In the genomic region with DNA sequence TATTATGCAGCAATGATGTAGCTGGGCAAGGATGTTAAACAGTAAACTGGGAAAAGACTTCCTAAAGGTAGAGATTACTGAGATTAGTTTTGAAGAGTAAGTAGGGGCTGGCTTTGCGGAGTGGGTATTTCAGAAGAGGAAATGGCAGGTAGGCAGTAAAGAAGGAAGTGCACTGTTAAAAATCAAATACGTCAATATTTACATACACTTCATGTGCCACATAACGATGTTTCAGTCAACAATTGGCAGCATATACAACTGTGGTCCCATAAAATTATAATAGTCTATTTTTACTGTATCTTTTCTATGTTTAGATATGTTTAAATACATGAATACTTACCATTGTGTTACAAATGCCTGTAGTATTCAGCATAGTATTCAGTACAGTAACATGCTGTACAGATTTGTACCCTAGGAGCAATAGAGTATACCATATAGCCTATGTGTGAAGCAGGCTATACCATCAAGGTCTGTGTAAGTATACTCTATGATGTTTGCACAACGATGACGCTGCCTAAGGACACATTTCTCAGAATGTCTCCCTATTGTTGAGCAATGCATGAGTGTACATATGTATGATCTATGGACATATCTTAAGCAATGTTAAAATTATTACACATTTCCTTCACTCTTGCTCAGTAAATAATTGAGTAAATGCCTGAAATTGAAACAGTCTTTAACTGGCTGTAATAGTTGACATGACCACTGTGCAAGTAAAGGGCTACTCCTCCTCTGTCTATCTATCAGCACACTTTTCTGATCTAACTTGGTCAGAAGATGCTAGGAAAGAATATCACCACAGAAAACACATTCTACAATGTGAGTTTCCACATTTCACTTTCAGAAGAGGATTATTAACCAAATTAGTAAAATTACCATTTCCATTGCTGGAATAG, we compare ENCODE assay signal across 16 cellular contexts.
DNase-seq lines count a peak whose midpoint lies in the region; ATAC-seq lines count a peak whose summit lies in the region.
"Had no signal": no experiment of that assay in that cellular context is flagged by ENCODE, and none has a peak within 500 bp of the region (broad histone marks: within the 10 kb centered on the region; RNA-seq: fewer than 3 reads in every experiment).

No MANE protein-coding gene starts in this region.

- H3K4me3 ChIP-seq in mesenchymal stem cell (ENCODE audit: insufficient read depth in 1 of 2, low read depth in 1 of 2, low read length in 2 of 2) = no peak overlapping the region
- H3K4me3 ChIP-seq: GM23248, vagina had no signal

- no peak overlapping the region for H3K18ac ChIP-seq in mesenchymal stem cell (ENCODE audit: low read depth in 1 of 2, low read length in 2 of 2)

- H2BK15ac ChIP-seq in mesenchymal stem cell (ENCODE audit: low read depth, poor library complexity, severe bottlenecking) = no peak overlapping the region

- no peak for ATAC-seq in activated T-cell treated with anti-CD3 and anti-CD28 coated beads, Interleukin-2, amount 50 U/mL, for 72 hours (replicated peaks in 1 of 2)
- no peak for ATAC-seq in HG03135 (IDR thresholded peaks at IDR 0.05; ENCODE audit: unreplicated experiment)

- 90% methylated on average over 2 of the region's 5 CpGs for WGBS in mesenchymal stem cell

- H3K9me3 Mint-ChIP-seq in activated T-cell treated with anti-CD3 and anti-CD28 coated beads, Interleukin-2, amount 50 U/mL, for 72 hours = no peaks in the 10 kb centered on the region
- H3K9me3 Mint-ChIP-seq: activated naive CD4-positive, alpha-beta T cell treated with anti-CD3 and anti-CD28 coated beads for 36 hours; IgD-negative memory B cell had no signal

- no peak overlapping the region for H3K9ac ChIP-seq in mesenchymal stem cell (ENCODE audit: low read length)
- H3K9ac ChIP-seq: GM23248 had no signal

- H3K27ac Mint-ChIP-seq in activated T-cell treated with anti-CD3 and anti-CD28 coated beads, Interleukin-2, amount 50 U/mL, for 72 hours = no peak overlapping the region
- H3K27ac Mint-ChIP-seq: activated naive CD4-positive, alpha-beta T cell treated with anti-CD3 and anti-CD28 coated beads for 36 hours; brain; IgD-negative memory B cell had no signal

- DNase-seq in NCI-H1417 (lab: John Stamatoyannopoulos, UW) (peak in 2 of 3 experiments; percentile 24 to 71), NCI-H1417 treated with DMSO at 0.1 percent for 48 hours (lab: John Stamatoyannopoulos, UW) (no peak), NCI-H2029 (lab: John Stamatoyannopoulos, UW) (peak; percentile 39), SKM-1 treated with dmso at 0.1 percent for 144 hours (lab: John Stamatoyannopoulos, UW; ENCODE audit: unreplicated experiment) (peak; percentile 16), mesenchymal stem cell (peak; percentile 55), DMS 273 treated with DMSO at 0.1 percent for 48 hours (lab: John Stamatoyannopoulos, UW) (no peak)
- no peak for DNase-seq in activated T-cell treated with anti-CD3 and anti-CD28 coated beads, Interleukin-2, amount 50 U/mL, for 72 hours
- DNase-seq: activated naive CD4-positive, alpha-beta T cell treated with anti-CD3 and anti-CD28 coated beads for 36 hours; CD4-positive, alpha-beta memory T cell; GM23248; NCI-H1694; stimulated activated naive CD4-positive, alpha-beta T cell treated with Interleukin-2 at 50 U/mL for 16 hours had no signal

- no peaks in the 10 kb centered on the region for H3K4me1 Mint-ChIP-seq in activated T-cell treated with anti-CD3 and anti-CD28 coated beads, Interleukin-2, amount 50 U/mL, for 72 hours (ENCODE audit: low read depth)
- H3K4me1 Mint-ChIP-seq: brain; CD4-positive, alpha-beta memory T cell; IgD-negative memory B cell had no signal

- H2AFZ ChIP-seq in mesenchymal stem cell (ENCODE audit: low read depth, low read length) = no peak overlapping the region
- H2AFZ ChIP-seq: GM23248 had no signal

- no peaks in the 10 kb centered on the region for H3K79me1 ChIP-seq in mesenchymal stem cell (replicated peaks; ENCODE audit: low read length, poor library complexity, severe bottlenecking)

- H3K4me1 ChIP-seq in mesenchymal stem cell (ENCODE audit: control insufficient read depth, insufficient read depth, low read depth, low read length) = peaks cover 3% of the 10 kb centered on the region
- H3K4me1 ChIP-seq: vagina had no signal

- no peaks in the 10 kb centered on the region for H3K36me3 Mint-ChIP-seq in activated T-cell treated with anti-CD3 and anti-CD28 coated beads, Interleukin-2, amount 50 U/mL, for 72 hours (ENCODE audit: insufficient read depth in 2 of 2)
- H3K36me3 Mint-ChIP-seq: brain had no signal

- no peaks in the 10 kb centered on the region for H3K27me3 Mint-ChIP-seq in activated T-cell treated with anti-CD3 and anti-CD28 coated beads, Interleukin-2, amount 50 U/mL, for 72 hours (ENCODE audit: low read depth)
- H3K27me3 Mint-ChIP-seq: brain; CD4-positive, alpha-beta memory T cell; IgD-negative memory B cell had no signal

- no peak overlapping the region for H3K23ac ChIP-seq in mesenchymal stem cell (ENCODE audit: low read length in 2 of 2)

- H3K4ac ChIP-seq in mesenchymal stem cell (ENCODE audit: low read depth in 1 of 2, low read length in 2 of 2) = no peak overlapping the region

- no peak overlapping the region for H3K14ac ChIP-seq in mesenchymal stem cell (ENCODE audit: low read length in 2 of 2)

- H2BK120ac ChIP-seq in mesenchymal stem cell (ENCODE audit: low read depth, low read length) = no peak overlapping the region

- no peaks in the 10 kb centered on the region for H3K36me3 ChIP-seq in mesenchymal stem cell (ENCODE audit: control insufficient read depth in 1 of 2, insufficient read depth in 2 of 2, low read depth in 1 of 2, low read length in 2 of 2)
- H3K36me3 ChIP-seq: vagina had no signal

- no peak overlapping the region for H4K8ac ChIP-seq in mesenchymal stem cell (ENCODE audit: low read length)

- no peak overlapping the region for H3K4me3 Mint-ChIP-seq in activated T-cell treated with anti-CD3 and anti-CD28 coated beads, Interleukin-2, amount 50 U/mL, for 72 hours
- H3K4me3 Mint-ChIP-seq: activated naive CD4-positive, alpha-beta T cell treated with anti-CD3 and anti-CD28 coated beads for 36 hours; brain; CD4-positive, alpha-beta memory T cell; IgD-negative memory B cell had no signal

- H3K27ac ChIP-seq in mesenchymal stem cell (ENCODE audit: low read length, poor library complexity, severe bottlenecking) = no peak overlapping the region
- H3K27ac ChIP-seq: GM23248, vagina had no signal

- H4K91ac ChIP-seq in mesenchymal stem cell (ENCODE audit: low read length) = no peak overlapping the region

- no peak overlapping the region for H3K4me2 ChIP-seq in mesenchymal stem cell (ENCODE audit: low read length, poor library complexity, severe bottlenecking)

- H3K9me3 ChIP-seq in mesenchymal stem cell (ENCODE audit: control insufficient read depth, low read length) = no peaks in the 10 kb centered on the region
- H3K9me3 ChIP-seq: vagina had no signal

- H2BK12ac ChIP-seq in mesenchymal stem cell (ENCODE audit: low read length in 2 of 2) = no peak overlapping the region

- H2BK5ac ChIP-seq in mesenchymal stem cell (ENCODE audit: low read depth, low read length, poor library complexity, severe bottlenecking) = no peak overlapping the region

- H2AK5ac ChIP-seq in mesenchymal stem cell (ENCODE audit: low read length, severe bottlenecking) = no peak overlapping the region

- no peaks in the 10 kb centered on the region for H3K27me3 ChIP-seq in mesenchymal stem cell (ENCODE audit: control insufficient read depth in 1 of 2, insufficient read depth in 1 of 2, low read length in 2 of 2)
- H3K27me3 ChIP-seq: vagina had no signal

Comparison
In these comparisons a context has a peak if more than half of its experiments do, and no peak if none do; other contexts are left out.
1. DNase-seq: peak in NCI-H1417 (2 of 3), NCI-H2029 (single experiment), SKM-1 treated with dmso at 0.1 percent for 144 hours (single experiment) and mesenchymal stem cell (single experiment); none in NCI-H1417 treated with DMSO at 0.1 percent for 48 hours (single experiment), DMS 273 treated with DMSO at 0.1 percent for 48 hours (single experiment) and activated T-cell treated with anti-CD3 and anti-CD28 coated beads, Interleukin-2, amount 50 U/mL, for 72 hours (0 of 2).